Comparison of ENCODE assay signal across 1 cellular context in genomic region chr5:110790673-110791072, GRCh38.
TF ChIP-seq lines count a peak whose summit lies in the region.

No MANE protein-coding gene starts in this region.

TF ChIP-seq in HCT116, 20 proteins besides CTCF, POLR2A, EP300 and RAD21:
- TF ChIP-seq SIN3A (IDR thresholded peaks at IDR 0.05; ENCODE audit: low read depth) (no peak), ZBTB33 (IDR thresholded peaks at IDR 0.05; ENCODE audit: extremely low read depth, insufficient replicate concordance, low read length) (no peak), ELF1 (IDR thresholded peaks at IDR 0.05; ENCODE audit: borderline replicate concordance, low read depth) (no peak), SP1 (IDR thresholded peaks at IDR 0.05; ENCODE audit: low read depth) (no peak), REST (IDR thresholded peaks at IDR 0.05; ENCODE audit: low read depth) (no peak), EGR1 (IDR thresholded peaks at IDR 0.05; ENCODE audit: low read depth) (no peak), SRF (IDR thresholded peaks at IDR 0.05; ENCODE audit: low read depth) (no peak), FOSL1 (IDR thresholded peaks at IDR 0.05; ENCODE audit: low read depth) (no peak)
